2 cellular contexts compared by ENCODE assay signal in the genomic region with DNA sequence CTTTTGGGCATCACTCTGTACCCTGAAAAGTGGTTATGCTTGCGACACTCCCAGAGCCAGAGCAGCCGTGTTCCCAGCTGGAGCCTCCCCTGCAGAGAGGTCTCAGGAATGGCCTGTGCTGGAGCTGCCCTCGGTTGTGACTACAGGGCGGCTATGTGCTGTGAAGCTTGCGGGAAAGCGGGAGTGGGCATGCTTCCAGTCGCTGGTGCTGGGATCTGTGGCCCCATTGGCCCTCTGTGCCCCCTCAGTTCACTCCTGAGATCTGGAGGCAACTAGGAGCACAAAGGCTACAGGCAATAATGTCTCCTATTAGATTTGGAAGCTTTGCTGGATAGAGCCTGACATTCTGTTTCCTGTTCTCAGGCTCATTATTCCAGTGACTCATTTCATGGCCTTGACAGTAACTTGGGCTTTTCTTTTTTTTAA.
TF ChIP-seq lines count a peak whose summit lies in the region.

No MANE protein-coding gene starts in this region.

TF ChIP-seq in endothelial cell of umbilical vein, 7 proteins besides CTCF, POLR2A, EP300 and RAD21 (continued from another document):
- TF ChIP-seq MYC (IDR thresholded peaks at IDR 0.05; ENCODE audit: low read depth, low read length): no peak

TF ChIP-seq in GM12891, 5 proteins besides CTCF, POLR2A, EP300 and RAD21:
- TF ChIP-seq SPI1 (IDR thresholded peaks at IDR 0.05; ENCODE audit: low read depth, low read length) (no peak), POLR2AphosphoS5 (IDR thresholded peaks at IDR 0.05; ENCODE audit: low read depth, low read length) (no peak)
TF ChIP-seq in GM12891: peak in this region for 0.
